ENCODE assay signal across 8 cellular contexts in the genomic region with DNA sequence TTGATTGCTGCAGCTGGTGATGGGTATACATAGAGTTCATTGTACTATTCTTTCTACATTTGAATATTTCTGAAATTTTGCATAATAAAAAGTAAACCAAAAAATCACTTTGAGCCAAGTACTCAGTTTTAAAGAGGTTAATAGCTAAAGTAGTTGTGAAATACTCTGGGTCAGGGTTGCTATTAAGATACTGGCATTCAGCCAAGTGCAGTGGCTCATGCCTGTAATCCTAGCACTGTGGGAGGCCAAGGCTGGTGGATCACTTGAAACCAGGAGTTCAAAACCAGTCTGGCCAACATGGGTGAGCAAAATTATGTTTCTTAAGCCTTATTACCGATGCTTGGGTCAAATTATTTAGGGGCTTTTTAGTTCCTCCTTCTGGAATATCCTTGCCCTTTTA.
DNase-seq lines count a peak whose midpoint lies in the region; ATAC-seq and TF ChIP-seq lines count a peak whose summit lies in the region.

No MANE protein-coding gene starts in this region.

- H3K9me2 ChIP-seq in GM23338 (ENCODE audit: insufficient read depth): no peaks in the 10 kb centered on the region

- no peak overlapping the region for H2AFZ ChIP-seq in GM23338

- H3K27me3 Mint-ChIP-seq in activated CD8-positive, alpha-beta memory T cell treated with anti-CD3 and anti-CD28 coated beads, Interleukin-2, amount 10 ng/mL, durations not matched to agents 7 days and 5 days: no peaks in the 10 kb centered on the region
- peaks cover 2% of the 10 kb centered on the region for H3K27me3 Mint-ChIP-seq in GM23338 (ENCODE audit: insufficient read depth, low read depth, poor library complexity)

- no peak overlapping the region for H3K4me3 ChIP-seq in SK-N-MC
- no peak overlapping the region for H3K4me3 ChIP-seq in right atrium auricular region
- no peak overlapping the region for H3K4me3 ChIP-seq in GM23338

- peaks cover 46% of the 10 kb centered on the region for H3K36me3 ChIP-seq in SK-N-MC (ENCODE audit: insufficient read depth, low read length)
- no peaks in the 10 kb centered on the region for H3K36me3 ChIP-seq in right atrium auricular region
- no peaks in the 10 kb centered on the region for H3K36me3 ChIP-seq in GM23338 (ENCODE audit: insufficient read depth)

- no peak overlapping the region for H3K27ac Mint-ChIP-seq in activated CD8-positive, alpha-beta memory T cell treated with anti-CD3 and anti-CD28 coated beads, Interleukin-2, amount 10 ng/mL, durations not matched to agents 7 days and 5 days
- no peak overlapping the region for H3K27ac Mint-ChIP-seq in GM23338

- H3K79me2 ChIP-seq in GM23338 (replicated peaks; ENCODE audit: insufficient read depth): peaks cover 43% of the 10 kb centered on the region

- H3K27ac ChIP-seq in SK-N-MC (peak overlapping the region; percentile 20; the same call in 1 of the 2 replicates), right atrium auricular region (no peak overlapping the region), GM23338 (ENCODE audit: low read depth) (no peak overlapping the region)

- H3K9me3 ChIP-seq in SK-N-MC (ENCODE audit: low read depth, low read length) (peaks cover 11% of the 10 kb centered on the region), right atrium auricular region (peaks cover 0 to 21% of the 10 kb centered on the region in 2 donors)

- H3K9me3 Mint-ChIP-seq in activated CD8-positive, alpha-beta memory T cell treated with anti-CD3 and anti-CD28 coated beads, Interleukin-2, amount 10 ng/mL, durations not matched to agents 7 days and 5 days (ENCODE audit: low read depth): peaks cover 17% of the 10 kb centered on the region
- H3K9me3 Mint-ChIP-seq in GM23338: peaks cover 24% of the 10 kb centered on the region

- peaks cover 39% of the 10 kb centered on the region for H3K36me3 Mint-ChIP-seq in activated CD8-positive, alpha-beta memory T cell treated with anti-CD3 and anti-CD28 coated beads, Interleukin-2, amount 10 ng/mL, durations not matched to agents 7 days and 5 days
- peaks cover 36% of the 10 kb centered on the region for H3K36me3 Mint-ChIP-seq in GM23338 (ENCODE audit: low read depth)

- no peak overlapping the region for H3K4me2 ChIP-seq in GM23338

- peak; percentile 22 for DNase-seq in AG09319 (ENCODE audit: extremely low read depth, low read depth)
- peak; percentile 78 for DNase-seq in HT1080 (ENCODE audit: low read depth)
- DNase-seq in SK-N-MC (ENCODE audit: low read depth, low spot score): peak; percentile 57
- peak; percentile 63 for DNase-seq in right atrium auricular region (ENCODE audit: low spot score)
- no peak for DNase-seq in GM20000 (ENCODE audit: low spot score)
- no peak for DNase-seq in activated CD8-positive, alpha-beta memory T cell treated with anti-CD3 and anti-CD28 coated beads, Interleukin-2, amount 10 ng/mL, durations not matched to agents 7 days and 5 days
- DNase-seq in iPS-NIHi11 (ENCODE audit: low spot score): no peak
- DNase-seq in GM23338 (ENCODE audit: low spot score): no peak

- TF ChIP-seq CTCF in AG09319 (IDR thresholded peaks at IDR 0.05; ENCODE audit: low read depth, low read length): no peak
- TF ChIP-seq CTCF in right atrium auricular region (IDR thresholded peaks at IDR 0.05): no peak
- no peak for TF ChIP-seq CTCF in GM20000 (IDR thresholded peaks at IDR 0.05; ENCODE audit: extremely low read depth, missing control alignments)
- no peak for TF ChIP-seq CTCF in GM23338 (conservative IDR thresholded peaks at IDR 0.05; ENCODE audit: low read depth in 2 of 2)

- H3K4me3 Mint-ChIP-seq in activated CD8-positive, alpha-beta memory T cell treated with anti-CD3 and anti-CD28 coated beads, Interleukin-2, amount 10 ng/mL, durations not matched to agents 7 days and 5 days: no peak overlapping the region
- no peak overlapping the region for H3K4me3 Mint-ChIP-seq in GM23338

- no peak for ATAC-seq in activated CD8-positive, alpha-beta memory T cell treated with anti-CD3 and anti-CD28 coated beads, Interleukin-2, amount 10 ng/mL, durations not matched to agents 7 days and 5 days
- ATAC-seq in GM23338: no peak

- H3K27me3 ChIP-seq in right atrium auricular region: no peaks in the 10 kb centered on the region
- no peaks in the 10 kb centered on the region for H3K27me3 ChIP-seq in GM23338 (ENCODE audit: insufficient read depth)

- no peaks in the 10 kb centered on the region for H3F3A ChIP-seq in GM23338 (replicated peaks; ENCODE audit: low read depth)

- H3K4me1 ChIP-seq in right atrium auricular region: peaks cover 0 to 9% of the 10 kb centered on the region in 2 donors
- H3K4me1 ChIP-seq in GM23338 (ENCODE audit: insufficient read depth): no peaks in the 10 kb centered on the region; the same call in 1 of the 2 replicates

- H3K9ac ChIP-seq in SK-N-MC (ENCODE audit: insufficient read length): no peak overlapping the region

- no peaks in the 10 kb centered on the region; the same call in 1 of the 2 replicates for H4K20me1 ChIP-seq in GM23338 (replicated peaks; ENCODE audit: insufficient read depth)

- CTCF ChIA-PET in activated CD8-positive, alpha-beta memory T cell treated with anti-CD3 and anti-CD28 coated beads, Interleukin-2, amount 10 ng/mL, durations not matched to agents 7 days and 5 days (lab: Charles Lee): interaction anchor here (0.9 kb wide), 1 partner anchor 122 kb away, joined by 3 read pairs; a partner anchor contains a TSS

- peaks cover 2% of the 10 kb centered on the region for H3K4me1 Mint-ChIP-seq in activated CD8-positive, alpha-beta memory T cell treated with anti-CD3 and anti-CD28 coated beads, Interleukin-2, amount 10 ng/mL, durations not matched to agents 7 days and 5 days
- peaks cover 8% of the 10 kb centered on the region; the same call in 2 of the 3 replicates for H3K4me1 Mint-ChIP-seq in GM23338

TF ChIP-seq in GM23338, 12 proteins besides CTCF, POLR2A, EP300 and RAD21 (continues in another document):
- no peak for TF ChIP-seq ZNF114 (CRISPR knock-in tag; IDR thresholded peaks at IDR 0.05)
- no peak for TF ChIP-seq EZH2 (IDR thresholded peaks at IDR 0.05; ENCODE audit: low read depth, unreplicated experiment)
- TF ChIP-seq CREB1 (CRISPR knock-in tag; IDR thresholded peaks at IDR 0.05; ENCODE audit: low read depth): no peak
- TF ChIP-seq JUNB (IDR thresholded peaks at IDR 0.05; ENCODE audit: unreplicated experiment): no peak
- TF ChIP-seq, protein P1, sequence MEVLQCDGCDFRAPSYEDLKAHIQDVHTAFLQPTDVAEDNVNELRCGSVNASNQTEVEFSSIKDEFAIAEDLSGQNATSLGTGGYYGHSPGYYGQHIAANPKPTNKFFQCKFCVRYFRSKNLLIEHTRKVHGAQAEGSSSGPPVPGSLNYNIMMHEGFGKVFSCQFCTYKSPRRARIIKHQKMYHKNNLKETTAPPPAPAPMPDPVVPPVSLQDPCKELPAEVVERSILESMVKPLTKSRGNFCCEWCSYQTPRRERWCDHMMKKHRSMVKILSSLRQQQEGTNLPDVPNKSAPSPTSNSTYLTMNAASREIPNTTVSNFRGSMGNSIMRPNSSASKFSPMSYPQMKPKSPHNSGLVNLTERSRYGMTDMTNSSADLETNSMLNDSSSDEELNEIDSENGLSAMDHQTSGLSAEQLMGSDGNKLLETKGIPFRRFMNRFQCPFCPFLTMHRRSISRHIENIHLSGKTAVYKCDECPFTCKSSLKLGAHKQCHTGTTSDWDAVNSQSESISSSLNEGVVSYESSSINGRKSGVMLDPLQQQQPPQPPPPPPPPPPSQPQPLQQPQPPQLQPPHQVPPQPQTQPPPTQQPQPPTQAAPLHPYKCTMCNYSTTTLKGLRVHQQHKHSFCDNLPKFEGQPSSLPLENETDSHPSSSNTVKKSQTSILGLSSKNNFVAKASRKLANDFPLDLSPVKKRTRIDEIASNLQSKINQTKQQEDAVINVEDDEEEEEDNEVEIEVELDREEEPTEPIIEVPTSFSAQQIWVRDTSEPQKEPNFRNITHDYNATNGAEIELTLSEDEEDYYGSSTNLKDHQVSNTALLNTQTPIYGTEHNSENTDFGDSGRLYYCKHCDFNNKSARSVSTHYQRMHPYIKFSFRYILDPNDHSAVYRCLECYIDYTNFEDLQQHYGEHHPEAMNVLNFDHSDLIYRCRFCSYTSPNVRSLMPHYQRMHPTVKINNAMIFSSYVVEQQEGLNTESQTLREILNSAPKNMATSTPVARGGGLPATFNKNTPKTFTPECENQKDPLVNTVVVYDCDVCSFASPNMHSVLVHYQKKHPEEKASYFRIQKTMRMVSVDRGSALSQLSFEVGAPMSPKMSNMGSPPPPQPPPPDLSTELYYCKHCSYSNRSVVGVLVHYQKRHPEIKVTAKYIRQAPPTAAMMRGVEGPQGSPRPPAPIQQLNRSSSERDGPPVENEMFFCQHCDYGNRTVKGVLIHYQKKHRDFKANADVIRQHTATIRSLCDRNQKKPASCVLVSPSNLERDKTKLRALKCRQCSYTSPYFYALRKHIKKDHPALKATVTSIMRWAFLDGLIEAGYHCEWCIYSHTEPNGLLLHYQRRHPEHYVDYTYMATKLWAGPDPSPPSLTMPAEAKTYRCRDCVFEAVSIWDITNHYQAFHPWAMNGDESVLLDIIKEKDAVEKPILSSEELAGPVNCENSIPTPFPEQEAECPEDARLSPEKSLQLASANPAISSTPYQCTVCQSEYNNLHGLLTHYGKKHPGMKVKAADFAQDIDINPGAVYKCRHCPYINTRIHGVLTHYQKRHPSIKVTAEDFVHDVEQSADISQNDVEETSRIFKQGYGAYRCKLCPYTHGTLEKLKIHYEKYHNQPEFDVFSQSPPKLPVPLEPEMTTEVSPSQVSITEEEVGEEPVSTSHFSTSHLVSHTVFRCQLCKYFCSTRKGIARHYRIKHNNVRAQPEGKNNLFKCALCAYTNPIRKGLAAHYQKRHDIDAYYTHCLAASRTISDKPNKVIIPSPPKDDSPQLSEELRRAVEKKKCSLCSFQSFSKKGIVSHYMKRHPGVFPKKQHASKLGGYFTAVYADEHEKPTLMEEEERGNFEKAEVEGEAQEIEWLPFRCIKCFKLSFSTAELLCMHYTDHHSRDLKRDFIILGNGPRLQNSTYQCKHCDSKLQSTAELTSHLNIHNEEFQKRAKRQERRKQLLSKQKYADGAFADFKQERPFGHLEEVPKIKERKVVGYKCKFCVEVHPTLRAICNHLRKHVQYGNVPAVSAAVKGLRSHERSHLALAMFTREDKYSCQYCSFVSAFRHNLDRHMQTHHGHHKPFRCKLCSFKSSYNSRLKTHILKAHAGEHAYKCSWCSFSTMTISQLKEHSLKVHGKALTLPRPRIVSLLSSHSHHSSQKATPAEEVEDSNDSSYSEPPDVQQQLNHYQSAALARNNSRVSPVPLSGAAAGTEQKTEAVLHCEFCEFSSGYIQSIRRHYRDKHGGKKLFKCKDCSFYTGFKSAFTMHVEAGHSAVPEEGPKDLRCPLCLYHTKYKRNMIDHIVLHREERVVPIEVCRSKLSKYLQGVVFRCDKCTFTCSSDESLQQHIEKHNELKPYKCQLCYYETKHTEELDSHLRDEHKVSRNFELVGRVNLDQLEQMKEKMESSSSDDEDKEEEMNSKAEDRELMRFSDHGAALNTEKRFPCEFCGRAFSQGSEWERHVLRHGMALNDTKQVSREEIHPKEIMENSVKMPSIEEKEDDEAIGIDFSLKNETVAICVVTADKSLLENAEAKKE (CRISPR knock-in tag; IDR thresholded peaks at IDR 0.05): no peak
- TF ChIP-seq STAT1 (IDR thresholded peaks at IDR 0.05; ENCODE audit: unreplicated experiment): no peak

Comparison
In these comparisons a context has a peak if more than half of its experiments do, and no peak if none do; other contexts are left out.
1. DNase-seq: peak in AG09319 (single experiment), HT1080 (single experiment), SK-N-MC (single experiment) and right atrium auricular region (single experiment); none in GM20000 (single experiment), activated CD8-positive, alpha-beta memory T cell treated with anti-CD3 and anti-CD28 coated beads, Interleukin-2, amount 10 ng/mL, durations not matched to agents 7 days and 5 days (single experiment), iPS-NIHi11 (single experiment) and GM23338 (single experiment).